ENCODE assay signal across 9 cellular contexts in genomic region chr17:5467416-5467815, GRCh38. TPM values are rescaled to one million over a fixed set of nuclear protein-coding genes. Genes with fewer than 3 reads are reported as not detected.
DNase-seq lines count a peak whose midpoint lies in the region; ATAC-seq and TF ChIP-seq lines count a peak whose summit lies in the region.
"Had no signal": no experiment of that assay in that cellular context is flagged by ENCODE, and none has a peak within 500 bp of the region (broad histone marks: within the 10 kb centered on the region; RNA-seq: fewer than 3 reads in every experiment).

No MANE protein-coding gene starts in this region.

- peaks cover 67% of the 10 kb centered on the region for H3K36me3 Mint-ChIP-seq in activated T-cell treated with anti-CD3 and anti-CD28 coated beads, Interleukin-2, amount 50 U/mL, for 24 hours (ENCODE audit: low read depth)
- peaks cover 29% of the 10 kb centered on the region for H3K36me3 Mint-ChIP-seq in activated CD8-positive, alpha-beta T cell treated with anti-CD3 and anti-CD28 coated beads for 36 hours (ENCODE audit: low read depth)

- TF ChIP-seq POLR2A in testis (IDR thresholded peaks at IDR 0.05) (no peak), lower leg skin (IDR thresholded peaks at IDR 0.05) (no peak)

- CTCF ChIA-PET in activated CD8-positive, alpha-beta T cell treated with anti-CD3 and anti-CD28 coated beads for 36 hours (lab: Charles Lee) = interaction anchor here (0.9 to 2.4 kb wide), 3 partner anchors 19 to 28 kb away, joined by 3 to 14 read pairs (median 3); partner anchors contain the start of genes C1QBP and MIS12

- no peaks in the 10 kb centered on the region for H3K27me3 Mint-ChIP-seq in activated T-cell treated with anti-CD3 and anti-CD28 coated beads, Interleukin-2, amount 50 U/mL, for 24 hours
- H3K27me3 Mint-ChIP-seq in activated CD8-positive, alpha-beta T cell treated with anti-CD3 and anti-CD28 coated beads for 36 hours = no peaks in the 10 kb centered on the region

- DNase-seq in activated T-cell treated with anti-CD3 and anti-CD28 coated beads, Interleukin-2, amount 50 U/mL, for 24 hours = no peak
- DNase-seq in activated T-cell treated with anti-CD3 and anti-CD28 coated beads for 4 hours (no peak), testis (no peak), lower leg skin (ENCODE audit: low spot score in 2 of 2) (no peak)
- no peak for DNase-seq in activated CD8-positive, alpha-beta T cell treated with anti-CD3 and anti-CD28 coated beads for 36 hours
- DNase-seq in activated CD8-positive, alpha-beta memory T cell treated with anti-CD3 and anti-CD28 coated beads, Interleukin-2, amount 50 U/mL, for 4 hours = no peak
- DNase-seq: NCI-H446 had no signal

- 3% methylated on average over 8 of the region's 8 CpGs for WGBS in testis, 2 donors
- 6 to 10% methylated on average over 8 of the region's 8 CpGs for WGBS in lower leg skin, 2 donors

- H3K27me3 ChIP-seq in iPS-18a (ENCODE audit: control insufficient read depth, insufficient read depth, low read length) (no peaks in the 10 kb centered on the region), testis (no peaks in the 10 kb centered on the region)

- H3K4me3 Mint-ChIP-seq in activated T-cell treated with anti-CD3 and anti-CD28 coated beads, Interleukin-2, amount 50 U/mL, for 24 hours = peak overlapping the region; percentile 92
- peak overlapping the region; percentile 89 for H3K4me3 Mint-ChIP-seq in activated CD8-positive, alpha-beta T cell treated with anti-CD3 and anti-CD28 coated beads for 36 hours

- no peak for ATAC-seq in activated CD8-positive, alpha-beta T cell treated with anti-CD3 and anti-CD28 coated beads for 36 hours
- ATAC-seq in HG03378 (IDR thresholded peaks at IDR 0.05; ENCODE audit: unreplicated experiment) = no peak

- TF ChIP-seq CTCF in activated CD8-positive, alpha-beta T cell treated with anti-CD3 and anti-CD28 coated beads for 36 hours (IDR thresholded peaks at IDR 0.05) = no peak
- TF ChIP-seq CTCF in testis (IDR thresholded peaks at IDR 0.05) (no peak), lower leg skin (IDR thresholded peaks at IDR 0.05) (no peak)

- no peak overlapping the region for H3K27ac ChIP-seq in iPS-18a (ENCODE audit: low read length)
- no peak overlapping the region for H3K27ac ChIP-seq in testis

- peak overlapping the region; percentile 84 for H3K9ac ChIP-seq in iPS-18a (ENCODE audit: low read length)

- H3K4me1 Mint-ChIP-seq in activated T-cell treated with anti-CD3 and anti-CD28 coated beads, Interleukin-2, amount 50 U/mL, for 24 hours (ENCODE audit: low read depth) = peaks cover 46% of the 10 kb centered on the region
- H3K4me1 Mint-ChIP-seq in activated CD8-positive, alpha-beta T cell treated with anti-CD3 and anti-CD28 coated beads for 36 hours (ENCODE audit: low read depth) = peaks cover 40% of the 10 kb centered on the region

- intact Hi-C loops in activated CD8-positive, alpha-beta T cell treated with anti-CD3 and anti-CD28 coated beads for 36 hours (cut with micrococcal nuclease) = no loop called here
- intact Hi-C loops in testis (cut with DNase I; ENCODE audit: low total_unique reads) = no loop called here
- intact Hi-C loops in lower leg skin (cut with DNase I; ENCODE audit: low total_unique reads) = no loop called here

- POLR2A ChIA-PET in activated CD8-positive, alpha-beta T cell treated with anti-CD3 and anti-CD28 coated beads for 36 hours (lab: Charles Lee) = interaction anchor here (0.7 to 5.7 kb wide), 2 partner anchors 11 to 19 kb away, joined by 3 to 55 read pairs; partner anchors contain the start of genes DERL2 and MIS12

- H3K9me3 ChIP-seq in iPS-18a (ENCODE audit: control insufficient read depth, low read depth, low read length) = no peaks in the 10 kb centered on the region
- H3K9me3 ChIP-seq in testis = no peaks in the 10 kb centered on the region

- H3K4me3 ChIP-seq in iPS-18a (ENCODE audit: low read length) (peak overlapping the region; percentile 77), testis (peak overlapping the region; percentile 81 to 85), lower leg skin (ENCODE audit: low read depth, poor library complexity, severe bottlenecking) (no peak overlapping the region)

- no peaks in the 10 kb centered on the region for H3K9me3 Mint-ChIP-seq in activated T-cell treated with anti-CD3 and anti-CD28 coated beads, Interleukin-2, amount 50 U/mL, for 24 hours
- no peaks in the 10 kb centered on the region for H3K9me3 Mint-ChIP-seq in activated CD8-positive, alpha-beta T cell treated with anti-CD3 and anti-CD28 coated beads for 36 hours

- H3K36me3 ChIP-seq in iPS-18a (ENCODE audit: control insufficient read depth, low read depth, low read length) = peaks cover 12% of the 10 kb centered on the region
- H3K36me3 ChIP-seq in testis (ENCODE audit: low read depth, missing control alignments) = no peaks in the 10 kb centered on the region

- H3K4me1 ChIP-seq in iPS-18a (ENCODE audit: control insufficient read depth, low read depth, low read length) = peaks cover 10% of the 10 kb centered on the region
- H3K4me1 ChIP-seq in testis = peaks cover 10% of the 10 kb centered on the region

- H3K27ac Mint-ChIP-seq in activated T-cell treated with anti-CD3 and anti-CD28 coated beads, Interleukin-2, amount 50 U/mL, for 24 hours = peak overlapping the region; percentile 75
- H3K27ac Mint-ChIP-seq in activated CD8-positive, alpha-beta T cell treated with anti-CD3 and anti-CD28 coated beads for 36 hours = peak overlapping the region; percentile 74

RNA-seq across cellular contexts. Expression of gene DHX33, which starts 1.4 kb away (rescaled TPM):
- 10 to 100 TPM; 30.9 to 32.5 TPM for total RNA-seq in activated CD8-positive, alpha-beta T cell treated with anti-CD3 and anti-CD28 coated beads for 36 hours
- 10 to 100 TPM; 17.6 to 18.0 TPM for total RNA-seq in testis
- polyA plus RNA-seq in testis (ENCODE audit: insufficient read depth, low read depth, low replicate concordance) = 12.7 TPM
- 10 to 100 TPM; 10.2 to 10.9 (median 10.4) TPM for total RNA-seq in lower leg skin

RNA-seq across cellular contexts. Expression of gene DERL2, which starts 18.6 kb away (rescaled TPM):
- 10 to 100 TPM; 43.4 to 45.8 TPM for total RNA-seq in activated CD8-positive, alpha-beta T cell treated with anti-CD3 and anti-CD28 coated beads for 36 hours
- total RNA-seq in testis (10 to 100 TPM; 70.8 to 97.0 TPM), lower leg skin (10 to 100 TPM; 21.1 to 50.1 (median 25.7) TPM)
- polyA plus RNA-seq in testis (ENCODE audit: insufficient read depth, low read depth, low replicate concordance) = 159 TPM

RNA-seq across cellular contexts. Expression of gene MIS12, which starts 18.9 kb away (rescaled TPM):
- 10 to 100 TPM; 30.3 to 35.0 TPM for total RNA-seq in activated CD8-positive, alpha-beta T cell treated with anti-CD3 and anti-CD28 coated beads for 36 hours
- 10 to 100 TPM; 12.9 to 24.5 TPM for total RNA-seq in testis
- polyA plus RNA-seq in testis (ENCODE audit: insufficient read depth, low read depth, low replicate concordance) = 20.8 TPM
- total RNA-seq in lower leg skin = 10 to 100 TPM in 1 of 4 donors, 1 to 10 TPM in 3; 6.7 to 10.3 (median 9.5) TPM

RNA-seq across cellular contexts. Expression of gene C1QBP, which starts 28.5 kb away (rescaled TPM):
- total RNA-seq in activated CD8-positive, alpha-beta T cell treated with anti-CD3 and anti-CD28 coated beads for 36 hours = 100 to 1,000 TPM; 463 to 470 TPM
- total RNA-seq in testis (100 to 1,000 TPM; 120 to 151 TPM), lower leg skin (100 to 1,000 TPM in 3 of 4 donors, 10 to 100 TPM in 1; 89.4 to 153 (median 119) TPM)
- 133 TPM for polyA plus RNA-seq in testis (ENCODE audit: insufficient read depth, low read depth, low replicate concordance)

RNA-seq across cellular contexts. Expression of gene RPAIN, which starts 47.4 kb away (rescaled TPM):
- total RNA-seq in activated CD8-positive, alpha-beta T cell treated with anti-CD3 and anti-CD28 coated beads for 36 hours = 10 to 100 TPM; 56.9 to 61.4 TPM
- total RNA-seq in testis (10 to 100 TPM; 52.1 to 60.0 TPM), lower leg skin (10 to 100 TPM; 17.4 to 68.0 (median 41.3) TPM)
- 35.8 TPM for polyA plus RNA-seq in testis (ENCODE audit: insufficient read depth, low read depth, low replicate concordance)
